Comparison of ENCODE assay signal across 9 cellular contexts in genomic region chr18:74493689-74494088, GRCh38. TPM values are rescaled to one million over a fixed set of nuclear protein-coding genes. Genes with fewer than 3 reads are reported as not detected.
DNase-seq lines count a peak whose midpoint lies in the region; ATAC-seq and TF ChIP-seq lines count a peak whose summit lies in the region.
"Had no signal": no experiment of that assay in that cellular context is flagged by ENCODE, and none has a peak within 500 bp of the region (broad histone marks: within the 10 kb centered on the region; RNA-seq: fewer than 3 reads in every experiment).

No MANE protein-coding gene starts in this region.

- DNase-seq in COR-L47 (lab: John Stamatoyannopoulos, UW) (peak; percentile 88), NCI-H1105 treated with DMSO at 0.1 percent for 48 hours (lab: John Stamatoyannopoulos, UW) (peak; percentile 13), UCSD-AML1 (lab: John Stamatoyannopoulos, UW; ENCODE audit: unreplicated experiment) (peak; percentile 58), cerebellar cortex (ENCODE audit: low spot score) (peak; percentile 62), mucosa of descending colon (peak in 1 of 3 donors; percentile 72), ureter (ENCODE audit: low spot score) (peak; percentile 54)

- intact Hi-C loops in mucosa of descending colon (cut with DNase I, micrococcal nuclease) = loop anchor here (2.0 to 10.0 kb wide), 3 partner anchors 139 to 711 kb away; partner anchors contain the start of gene PTGR3 (in 1 of the 2)

- peak; percentile 44 for TF ChIP-seq CTCF in mucosa of descending colon (IDR thresholded peaks at IDR 0.05)

- H3K4me3 ChIP-seq in mucosa of descending colon = no peak overlapping the region
- H3K4me3 ChIP-seq: SJCRH30 had no signal

- peaks cover 3% of the 10 kb centered on the region for H3K36me3 ChIP-seq in mucosa of descending colon (ENCODE audit: low read depth)
- H3K36me3 ChIP-seq: SJCRH30 had no signal

- ATAC-seq in GM21515 (IDR thresholded peaks at IDR 0.05; ENCODE audit: unreplicated experiment) (peak; percentile 28), mucosa of descending colon (no peak), HG03045 (IDR thresholded peaks at IDR 0.05; ENCODE audit: unreplicated experiment) (no peak)

- H3K4me1 ChIP-seq in mucosa of descending colon (ENCODE audit: low read depth) = peaks cover 6% of the 10 kb centered on the region

- H3K9me3 ChIP-seq in mucosa of descending colon = no peaks in the 10 kb centered on the region
- H3K9me3 ChIP-seq: SJCRH30 had no signal

RNA-seq across cellular contexts. Expression of gene CNDP2, which starts 2.5 kb away (rescaled TPM):
- total RNA-seq in mucosa of descending colon (100 to 1,000 TPM; 148 to 263 (median 244) TPM), ureter (344 TPM)

RNA-seq across cellular contexts. Expression of gene DIPK1C, which starts 36.6 kb away (rescaled TPM):
- under 1 TPM in 2 of 3 donors, not detected in 1; 0.14 to 0.98 TPM for total RNA-seq in mucosa of descending colon
- total RNA-seq in ureter = not detected
- total RNA-seq: SJCRH30 had no signal

RNA-seq across cellular contexts. Expression of gene CNDP1, which starts 40.6 kb away (rescaled TPM):
- under 1 TPM; 0.19 to 0.32 (median 0.19) TPM for total RNA-seq in mucosa of descending colon
- total RNA-seq in ureter = 0.31 TPM
- total RNA-seq: SJCRH30 had no signal
